Comparison of ENCODE assay signal across 2 cellular contexts in genomic region chr6:78010130-78010529, GRCh38.
TF ChIP-seq lines count a peak whose summit lies in the region.

No MANE protein-coding gene starts in this region.

TF ChIP-seq in A549, 52 proteins besides CTCF, POLR2A, EP300 and RAD21 (continued from another document):
- TF ChIP-seq, protein P1, sequence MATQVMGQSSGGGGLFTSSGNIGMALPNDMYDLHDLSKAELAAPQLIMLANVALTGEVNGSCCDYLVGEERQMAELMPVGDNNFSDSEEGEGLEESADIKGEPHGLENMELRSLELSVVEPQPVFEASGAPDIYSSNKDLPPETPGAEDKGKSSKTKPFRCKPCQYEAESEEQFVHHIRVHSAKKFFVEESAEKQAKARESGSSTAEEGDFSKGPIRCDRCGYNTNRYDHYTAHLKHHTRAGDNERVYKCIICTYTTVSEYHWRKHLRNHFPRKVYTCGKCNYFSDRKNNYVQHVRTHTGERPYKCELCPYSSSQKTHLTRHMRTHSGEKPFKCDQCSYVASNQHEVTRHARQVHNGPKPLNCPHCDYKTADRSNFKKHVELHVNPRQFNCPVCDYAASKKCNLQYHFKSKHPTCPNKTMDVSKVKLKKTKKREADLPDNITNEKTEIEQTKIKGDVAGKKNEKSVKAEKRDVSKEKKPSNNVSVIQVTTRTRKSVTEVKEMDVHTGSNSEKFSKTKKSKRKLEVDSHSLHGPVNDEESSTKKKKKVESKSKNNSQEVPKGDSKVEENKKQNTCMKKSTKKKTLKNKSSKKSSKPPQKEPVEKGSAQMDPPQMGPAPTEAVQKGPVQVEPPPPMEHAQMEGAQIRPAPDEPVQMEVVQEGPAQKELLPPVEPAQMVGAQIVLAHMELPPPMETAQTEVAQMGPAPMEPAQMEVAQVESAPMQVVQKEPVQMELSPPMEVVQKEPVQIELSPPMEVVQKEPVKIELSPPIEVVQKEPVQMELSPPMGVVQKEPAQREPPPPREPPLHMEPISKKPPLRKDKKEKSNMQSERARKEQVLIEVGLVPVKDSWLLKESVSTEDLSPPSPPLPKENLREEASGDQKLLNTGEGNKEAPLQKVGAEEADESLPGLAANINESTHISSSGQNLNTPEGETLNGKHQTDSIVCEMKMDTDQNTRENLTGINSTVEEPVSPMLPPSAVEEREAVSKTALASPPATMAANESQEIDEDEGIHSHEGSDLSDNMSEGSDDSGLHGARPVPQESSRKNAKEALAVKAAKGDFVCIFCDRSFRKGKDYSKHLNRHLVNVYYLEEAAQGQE (IDR thresholded peaks at IDR 0.05): peak; percentile 31; the same call in 1 of the 2 replicates
- no peak for TF ChIP-seq KDM1A (IDR thresholded peaks at IDR 0.05; ENCODE audit: low read depth)

TF ChIP-seq in GM23338, 12 proteins besides CTCF, POLR2A, EP300 and RAD21:
- no peak for TF ChIP-seq ZNF462 (CRISPR knock-in tag; IDR thresholded peaks at IDR 0.05)
- no peak for TF ChIP-seq ZNF114 (CRISPR knock-in tag; IDR thresholded peaks at IDR 0.05)
- no peak for TF ChIP-seq ETS1 (IDR thresholded peaks at IDR 0.05)
- TF ChIP-seq, protein P1 (IDR thresholded peaks at IDR 0.05; ENCODE audit: unreplicated experiment): peak; percentile 54
